Comparison of ENCODE assay signal across 8 cellular contexts in the genomic region with DNA sequence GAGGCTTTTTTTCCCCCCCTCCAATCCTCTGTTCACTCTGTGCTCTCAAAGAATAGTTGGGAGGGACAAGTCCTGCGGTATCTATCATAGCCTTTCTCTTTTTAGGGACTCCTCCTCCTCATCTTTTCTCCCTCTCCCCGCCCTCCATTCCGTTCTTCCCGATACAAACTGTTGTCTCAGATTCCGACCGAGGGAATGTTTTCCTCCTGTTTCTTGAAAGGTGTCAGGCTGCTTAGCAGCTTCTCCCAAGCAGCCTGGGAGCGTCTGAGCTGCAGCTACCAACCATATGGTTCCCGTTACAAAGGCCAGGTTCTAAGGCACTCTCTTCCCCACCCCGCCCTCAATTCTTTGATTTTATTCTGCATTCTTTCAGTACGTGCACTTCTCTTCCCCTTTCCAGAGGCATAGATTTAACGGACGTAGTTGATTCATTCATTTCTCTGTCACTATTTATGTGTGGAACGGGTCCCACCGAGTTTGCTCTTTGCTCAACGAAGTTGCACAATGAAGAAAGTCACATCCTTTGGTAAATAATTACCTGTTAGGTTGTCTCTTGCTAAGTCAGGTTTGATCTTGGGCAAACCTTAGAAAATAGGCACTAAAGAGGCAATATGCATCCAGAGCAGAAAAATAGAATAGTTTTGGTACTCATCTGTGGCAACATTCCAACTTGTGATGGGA. TPM values are rescaled to one million over a fixed set of nuclear protein-coding genes. Genes with fewer than 3 reads are reported as not detected.
DNase-seq lines count a peak whose midpoint lies in the region; ATAC-seq, FAIRE-seq and TF ChIP-seq lines count a peak whose summit lies in the region.

No MANE protein-coding gene starts in this region.

- no peaks in the 10 kb centered on the region for H3K4me1 ChIP-seq in Peyer's patch
- H3K4me1 ChIP-seq in pancreas: peaks cover 0 to 20% (median 0%) of the 10 kb centered on the region in 3 donors

- FAIRE-seq in pancreas (lab: Jason Lieb, UNC): no peak

- peak in 1 of 4 donors; percentile 7 for ATAC-seq in pancreas
- no peak for ATAC-seq in HG03565 (IDR thresholded peaks at IDR 0.05; ENCODE audit: unreplicated experiment)
- ATAC-seq in HG02610 (IDR thresholded peaks at IDR 0.05; ENCODE audit: unreplicated experiment): no peak

- no peak for TF ChIP-seq CTCF in Peyer's patch (IDR thresholded peaks at IDR 0.05)
- no peak for TF ChIP-seq CTCF in fibroblast of the aortic adventitia (IDR thresholded peaks at IDR 0.05; ENCODE audit: insufficient read depth, low read length)
- TF ChIP-seq CTCF in pancreas (IDR thresholded peaks at IDR 0.05): no peak

- H3K27ac ChIP-seq in Peyer's patch (peak overlapping the region in 3 of 4 donors; percentile 62 to 94 (median 90)), pancreas (peak overlapping the region in 2 of 4 donors; percentile 95 to 99)

- intact Hi-C loops in pancreas (cut with DNase I): no loop called here

- peak; percentile 76 for DNase-seq in DMS114 treated with DMSO at 0.1 percent for 48 hours (lab: John Stamatoyannopoulos, UW; ENCODE audit: unreplicated experiment)
- no peak for DNase-seq in Peyer's patch
- DNase-seq in fibroblast of the aortic adventitia (ENCODE audit: low read depth): peak; percentile 63
- peak in 2 of 6 donors; percentile 10 to 17 for DNase-seq in pancreas
- no peak for DNase-seq in occipital lobe (lab: John Stamatoyannopoulos, UW)
- no peak for DNase-seq in stimulated activated CD4-positive, alpha-beta T cell treated with anti-CD3 and anti-CD28 coated beads, Interleukin-12 subunit alpha, Interleukin-12 subunit beta, amount 100 ng/mL, for 4 hours

- H3K27me3 ChIP-seq in Peyer's patch (no peaks in the 10 kb centered on the region), pancreas (peaks cover 0 to 7% (median 3%) of the 10 kb centered on the region in 4 donors)

- H3K9me3 ChIP-seq in Peyer's patch: no peaks in the 10 kb centered on the region
- no peaks in the 10 kb centered on the region for H3K9me3 ChIP-seq in pancreas

- H3K36me3 ChIP-seq in Peyer's patch: no peaks in the 10 kb centered on the region
- H3K36me3 ChIP-seq in pancreas: no peaks in the 10 kb centered on the region

- no peak for TF ChIP-seq POLR2A in Peyer's patch (IDR thresholded peaks at IDR 0.05)

- H3K4me3 ChIP-seq in Peyer's patch (peak overlapping the region; percentile 39 to 74 (median 55)), fibroblast of the aortic adventitia (ENCODE audit: low read depth, low read length) (peak overlapping the region; percentile 89), pancreas (peak overlapping the region; percentile 60 to 72 (median 69))

- 2% methylated on average over 15 of the region's 15 CpGs for WGBS in pancreas, 2 donors

RNA-seq across cellular contexts. Expression of gene ADGRL2, which starts 2.8 kb away (rescaled TPM):
- 10 to 100 TPM in 2 of 4 donors, 1 to 10 TPM in 2; 6.1 to 48.7 (median 16.2) TPM for total RNA-seq in Peyer's patch
- 52.1 and 104 TPM in 2 replicates for total RNA-seq in fibroblast of the aortic adventitia (ENCODE audit: low replicate concordance)
- 10 to 100 TPM in 3 of 6 donors, 1 to 10 TPM in 3; 5.6 to 21.3 (median 12.4) TPM for total RNA-seq in pancreas
- 10 to 100 TPM in 1 of 2 donors, 1 to 10 TPM in 1; 6.8 to 21.6 TPM for polyA plus RNA-seq in pancreas
- 130 TPM for total RNA-seq in occipital lobe

Comparison
In these comparisons a context has a peak if more than half of its experiments do, and no peak if none do; other contexts are left out.
1. DNase-seq: peak in DMS114 treated with DMSO at 0.1 percent for 48 hours (single experiment) and fibroblast of the aortic adventitia (single experiment); none in Peyer's patch (0 of 3), occipital lobe (single experiment) and stimulated activated CD4-positive, alpha-beta T cell treated with anti-CD3 and anti-CD28 coated beads, Interleukin-12 subunit alpha, Interleukin-12 subunit beta, amount 100 ng/mL, for 4 hours (single experiment).
2. Peak in every context shown above with its lines, with median percentiles within 50 percentile points of each other: H3K4me3 ChIP-seq.